In genomic region chr4:163493643-163494359, GRCh38 we compare ENCODE assay signal across 2 cellular contexts.
TF ChIP-seq lines count a peak whose summit lies in the region.

No MANE protein-coding gene starts in this region.

TF ChIP-seq in endothelial cell of umbilical vein, 7 proteins besides CTCF, POLR2A, EP300 and RAD21 (continued from another document):
- no peak for TF ChIP-seq JUN (IDR thresholded peaks at IDR 0.05; ENCODE audit: borderline replicate concordance, insufficient read depth, insufficient read length, low read depth)

TF ChIP-seq in neural cell, 6 proteins besides CTCF, POLR2A, EP300 and RAD21:
- no peak for TF ChIP-seq REST (IDR thresholded peaks at IDR 0.05; ENCODE audit: borderline replicate concordance)
- no peak for TF ChIP-seq SMC3 (conservative IDR thresholded peaks at IDR 0.05; ENCODE audit: poor library complexity)
TF ChIP-seq in neural cell: peak in this region for 0.
